Comparison of ENCODE assay signal across 13 cellular contexts in the genomic region with DNA sequence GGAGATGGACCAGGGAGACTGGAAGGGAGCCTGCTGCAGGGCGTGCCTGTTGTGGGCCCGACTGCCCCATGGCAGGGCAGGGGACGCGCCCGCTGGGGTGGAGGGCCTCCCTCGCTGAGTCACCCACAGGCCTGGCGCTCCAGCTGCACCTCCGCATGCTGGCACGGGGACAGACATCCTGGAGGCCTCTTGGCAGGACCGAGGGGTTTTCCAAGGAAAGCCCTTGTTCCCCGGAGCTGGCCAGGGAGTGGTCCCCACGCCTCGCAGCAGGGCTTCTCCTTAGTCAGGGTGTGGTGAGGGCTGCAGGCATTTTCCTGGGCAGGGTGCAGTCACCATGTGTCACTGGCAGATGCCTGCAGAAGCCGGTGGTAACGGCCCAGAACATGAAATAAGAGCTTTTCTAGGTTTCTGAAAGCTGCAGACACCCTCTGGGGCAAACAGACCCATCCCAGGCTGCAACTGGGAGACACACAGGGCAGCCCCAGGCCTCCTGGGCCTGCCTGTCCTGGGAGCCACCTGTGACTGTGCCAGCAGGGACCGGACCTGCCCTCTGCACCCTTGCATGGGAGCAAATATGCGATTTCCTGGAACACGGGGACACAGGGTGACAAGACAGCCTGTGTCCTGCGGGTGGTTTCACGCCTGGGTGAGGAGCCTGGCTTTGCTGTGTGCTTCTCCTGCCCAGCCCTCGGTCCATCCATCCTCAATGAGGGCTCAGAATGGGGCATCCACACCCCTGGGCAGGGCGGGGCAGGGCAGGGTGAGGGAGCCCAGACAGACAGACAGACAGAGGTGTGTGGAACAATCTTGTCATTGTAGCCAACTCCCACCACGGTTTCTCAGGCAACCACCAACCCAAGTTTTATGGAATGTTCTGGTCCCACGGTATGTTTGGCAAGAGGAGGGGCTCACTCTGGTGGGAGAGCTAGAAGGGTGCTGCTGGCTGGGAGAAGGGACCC. TPM values are rescaled to one million over a fixed set of nuclear protein-coding genes. Genes with fewer than 3 reads are reported as not detected.
DNase-seq lines count a peak whose midpoint lies in the region; ATAC-seq, FAIRE-seq and TF ChIP-seq lines count a peak whose summit lies in the region.
"Had no signal": no experiment of that assay in that cellular context is flagged by ENCODE, and none has a peak within 500 bp of the region (broad histone marks: within the 10 kb centered on the region; RNA-seq: fewer than 3 reads in every experiment).

No MANE protein-coding gene starts in this region.

- in situ Hi-C loops in mammary epithelial cell (cut with MboI; ENCODE audit: low sequenced_read_pairs in 2 of 2): no loop called here

- H3K36me3 ChIP-seq in mammary epithelial cell (ENCODE audit: insufficient read depth, low read length): peaks cover 11% of the 10 kb centered on the region
- no peaks in the 10 kb centered on the region for H3K36me3 ChIP-seq in mucosa of descending colon (ENCODE audit: low read depth)
- H3K36me3 ChIP-seq in mesendoderm (ENCODE audit: control insufficient read depth, insufficient read depth, low read length): no peaks in the 10 kb centered on the region

- H2BK5ac ChIP-seq in mesendoderm (ENCODE audit: low read length): no peak overlapping the region

- peak; percentile 13 for FAIRE-seq in HTR-8/SVneo (lab: Jason Lieb, UNC)
- FAIRE-seq: GM18507 had no signal

- H2AK5ac ChIP-seq in mesendoderm (ENCODE audit: low read length): no peak overlapping the region

- no peak overlapping the region for H3K23ac ChIP-seq in mesendoderm (ENCODE audit: low read length)

- H2AFZ ChIP-seq in mammary epithelial cell (ENCODE audit: low read depth, low read length): no peak overlapping the region

- H3K4me3 ChIP-seq in mammary epithelial cell (replicated peaks in 1 of 3; ENCODE audit: insufficient read depth in 1 of 3, low read depth in 2 of 3, low read length in 3 of 3): no peak overlapping the region
- H3K4me3 ChIP-seq in mucosa of descending colon: no peak overlapping the region
- H3K4me3 ChIP-seq in mesendoderm (ENCODE audit: low read length): no peak overlapping the region

- CTCF ChIA-PET in mammary epithelial cell (lab: Charles Lee; ENCODE audit: low non-redundant PET): interaction anchor here (0.6 kb wide), 1 partner anchor 43 kb away, joined by 3 read pairs; the partner anchor contains the start of gene FADD

- 27% methylated on average over 5 of the region's 24 CpGs for WGBS in mammary epithelial cell (ENCODE audit: low coverage, missing lambda C conversion rate)
- WGBS in mesendoderm (ENCODE audit: extremely low coverage, insufficient coverage, low lambda C conversion rate): no CpG with 5 or more reads among the region's 24 CpGs

- H3K79me2 ChIP-seq in mammary epithelial cell (ENCODE audit: insufficient read depth, low read length) (no peaks in the 10 kb centered on the region), mesendoderm (ENCODE audit: control insufficient read depth, insufficient read depth, low read length) (no peaks in the 10 kb centered on the region)

- no peak overlapping the region for H3K18ac ChIP-seq in mesendoderm (ENCODE audit: low read length)

- H3K27ac ChIP-seq in mammary epithelial cell (ENCODE audit: insufficient read depth, low read depth, low read length): peak overlapping the region; percentile 86
- H3K27ac ChIP-seq in mesendoderm (ENCODE audit: low read depth, low read length): no peak overlapping the region

- H3K4ac ChIP-seq in mesendoderm (ENCODE audit: low read depth, low read length): no peak overlapping the region

- intact Hi-C loops in mammary epithelial cell (cut with micrococcal nuclease) (loop anchor here (1.0 kb wide), 1 partner anchor 80 kb away; no protein-coding TSS in a partner anchor), mucosa of descending colon (cut with DNase I, micrococcal nuclease) (no loop called here)

- no peaks in the 10 kb centered on the region for H3K27me3 ChIP-seq in mammary epithelial cell (ENCODE audit: insufficient read depth, low read length)
- H3K27me3 ChIP-seq in mesendoderm (ENCODE audit: insufficient read depth, low read length, poor library complexity): no peaks in the 10 kb centered on the region

- H4K8ac ChIP-seq in mesendoderm (ENCODE audit: low read depth, low read length): no peak overlapping the region

- dilution Hi-C loops in mammary epithelial cell (cut with HindIII; ENCODE audit: low sequenced_read_pairs): loop anchor here (5.0 kb wide), 1 partner anchor 238 kb away; no protein-coding TSS in a partner anchor

- BruUV-seq in mammary epithelial cell (replicated peaks; lab: Mats Ljungman, UMichigan): no TSS peak

- no peak overlapping the region for H2BK15ac ChIP-seq in mesendoderm (replicated peaks; ENCODE audit: low read depth)

- DNase-seq in AG20443 (ENCODE audit: low spot score) (peak; percentile 88), HTR-8/SVneo (ENCODE audit: insufficient read length, low spot score) (no peak), mammary epithelial cell (peak; percentile 99), mucosa of descending colon (peak in 2 of 3 donors; percentile 41 to 77), NOMO-1 treated with DMSO at 0.1 percent for 48 hours (lab: John Stamatoyannopoulos, UW; ENCODE audit: unreplicated experiment) (no peak), NCI-H82 treated with DMSO at 0.1 percent for 48 hours (lab: John Stamatoyannopoulos, UW; ENCODE audit: unreplicated experiment) (no peak), mesendoderm (no peak)
- DNase-seq: activated T-cell treated with anti-CD3 and anti-CD28 coated beads, Interleukin-2, amount 50 U/mL, for 24 hours; Caco-2; NCI-H1092; stimulated activated naive CD8-positive, alpha-beta T cell treated with anti-CD3 and anti-CD28 coated beads, Interleukin-15, amount 100 ng/mL, for 72 hours had no signal

- H3K56ac ChIP-seq in mesendoderm (ENCODE audit: low read length): no peak overlapping the region

- H4K5ac ChIP-seq in mesendoderm (ENCODE audit: low read length): no peak overlapping the region

- TF ChIP-seq CTCF in mammary epithelial cell (conservative IDR thresholded peaks at IDR 0.05 in 1 of 2, IDR thresholded peaks at IDR 0.05 in 1 of 2; ENCODE audit: extremely low read depth in 1 of 2, insufficient read depth in 1 of 2, low read depth in 1 of 2, low read length in 2 of 2): no peak
- TF ChIP-seq CTCF in mucosa of descending colon (IDR thresholded peaks at IDR 0.05): no peak

- H3K9ac ChIP-seq in mammary epithelial cell (ENCODE audit: insufficient read depth, low read length): peak overlapping the region; percentile 68
- no peak overlapping the region for H3K9ac ChIP-seq in mesendoderm (ENCODE audit: low read length)

- H3K4me2 ChIP-seq in mammary epithelial cell (ENCODE audit: insufficient read depth, low read depth, low read length) (peak overlapping the region; percentile 73), mesendoderm (ENCODE audit: low read length) (no peak overlapping the region)

- H3K9me3 ChIP-seq in mammary epithelial cell (replicated peaks; ENCODE audit: insufficient read depth, low read length) (no peaks in the 10 kb centered on the region), mucosa of descending colon (no peaks in the 10 kb centered on the region)
- H3K9me3 ChIP-seq: Caco-2 had no signal

- peak; percentile 88 for ATAC-seq in mucosa of descending colon
- ATAC-seq in GM21526 (IDR thresholded peaks at IDR 0.05; ENCODE audit: low FRiP score, unreplicated experiment): no peak
- ATAC-seq: stimulated activated naive CD8-positive, alpha-beta T cell treated with anti-CD3 and anti-CD28 coated beads, Interleukin-15, amount 100 ng/mL, for 72 hours had no signal

- peaks cover 56% of the 10 kb centered on the region for H3K4me1 ChIP-seq in mammary epithelial cell (ENCODE audit: insufficient read depth, low read length)
- H3K4me1 ChIP-seq in mucosa of descending colon (ENCODE audit: low read depth): peaks cover 3% of the 10 kb centered on the region
- H3K4me1 ChIP-seq in mesendoderm (ENCODE audit: control insufficient read depth, low read depth, low read length): no peaks in the 10 kb centered on the region
- H3K4me1 ChIP-seq: Caco-2 had no signal

- no peaks in the 10 kb centered on the region for H3K79me1 ChIP-seq in mesendoderm (ENCODE audit: low read length)

- H4K20me1 ChIP-seq in mammary epithelial cell (ENCODE audit: insufficient read depth, low read length): no peaks in the 10 kb centered on the region

- no peak overlapping the region for H2BK120ac ChIP-seq in mesendoderm (ENCODE audit: low read depth, low read length)

RNA-seq across cellular contexts. Expression of gene FADD, which starts 43.2 kb away (rescaled TPM):
- total RNA-seq in mammary epithelial cell (10 to 100 TPM; 31.8 to 45.0 TPM), mucosa of descending colon (10 to 100 TPM; 26.3 to 31.0 (median 26.9) TPM)
- polyA plus RNA-seq in mammary epithelial cell: 49.6 TPM
- 55.4 TPM for polyA minus RNA-seq in mammary epithelial cell
- polyA plus RNA-seq in mesendoderm (2013, experiment 1 of 2): 40.9 TPM
- 40.4 TPM for polyA plus RNA-seq in mesendoderm (2013, experiment 2 of 2)

Comparison
In these comparisons a context has a peak if more than half of its experiments do, and no peak if none do; other contexts are left out.
1. DNase-seq: peak in AG20443 (single experiment), mammary epithelial cell (single experiment) and mucosa of descending colon (2 of 3); none in HTR-8/SVneo (single experiment), NOMO-1 treated with DMSO at 0.1 percent for 48 hours (single experiment), NCI-H82 treated with DMSO at 0.1 percent for 48 hours (single experiment) and mesendoderm (single experiment).